1 cellular context compared by ENCODE assay signal in genomic region chr15:50718700-50719125, GRCh38.
TF ChIP-seq lines count a peak whose summit lies in the region.

No MANE protein-coding gene starts in this region.

TF ChIP-seq in HepG2, 621 proteins besides CTCF, POLR2A, EP300 and RAD21 (continued from another document and continues in another):
- TF ChIP-seq, protein P1, sequence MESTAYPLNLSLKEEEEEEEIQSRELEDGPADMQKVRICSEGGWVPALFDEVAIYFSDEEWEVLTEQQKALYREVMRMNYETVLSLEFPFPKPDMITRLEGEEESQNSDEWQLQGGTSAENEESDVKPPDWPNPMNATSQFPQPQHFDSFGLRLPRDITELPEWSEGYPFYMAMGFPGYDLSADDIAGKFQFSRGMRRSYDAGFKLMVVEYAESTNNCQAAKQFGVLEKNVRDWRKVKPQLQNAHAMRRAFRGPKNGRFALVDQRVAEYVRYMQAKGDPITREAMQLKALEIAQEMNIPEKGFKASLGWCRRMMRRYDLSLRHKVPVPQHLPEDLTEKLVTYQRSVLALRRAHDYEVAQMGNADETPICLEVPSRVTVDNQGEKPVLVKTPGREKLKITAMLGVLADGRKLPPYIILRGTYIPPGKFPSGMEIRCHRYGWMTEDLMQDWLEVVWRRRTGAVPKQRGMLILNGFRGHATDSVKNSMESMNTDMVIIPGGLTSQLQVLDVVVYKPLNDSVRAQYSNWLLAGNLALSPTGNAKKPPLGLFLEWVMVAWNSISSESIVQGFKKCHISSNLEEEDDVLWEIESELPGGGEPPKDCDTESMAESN (CRISPR knock-in tag; conservative IDR thresholded peaks at IDR 0.05): peak; percentile 42; the same call in 1 of the 2 replicates
- TF ChIP-seq ZNF670 (CRISPR knock-in tag; IDR thresholded peaks at IDR 0.05; ENCODE audit: borderline replicate concordance) (peak; percentile 69), ZNF619 (CRISPR knock-in tag; IDR thresholded peaks at IDR 0.05) (no peak), SIN3A (IDR thresholded peaks at IDR 0.05; ENCODE audit: borderline replicate concordance, low read depth, low read length) (no peak), MED1 (CRISPR knock-in tag; IDR thresholded peaks at IDR 0.05) (peak; percentile 91), ZNF569 (CRISPR knock-in tag; IDR thresholded peaks at IDR 0.05; ENCODE audit: borderline replicate concordance) (no peak), EED (CRISPR knock-in tag; IDR thresholded peaks at IDR 0.05) (no peak), ZFP41 (CRISPR knock-in tag; IDR thresholded peaks at IDR 0.05; ENCODE audit: borderline replicate concordance) (no peak), HOXA3 (CRISPR knock-in tag; IDR thresholded peaks at IDR 0.05) (peak; percentile 60; the same call in 1 of the 2 replicates), ZNF572 (CRISPR knock-in tag; IDR thresholded peaks at IDR 0.05) (no peak), MED13 (CRISPR knock-in tag; IDR thresholded peaks at IDR 0.05) (0 out of 2 replicates have a peak, but pooled peaks have one; percentile 38), ZNF12 (CRISPR knock-in tag; IDR thresholded peaks at IDR 0.05) (peak; percentile 65), JARID2 (CRISPR knock-in tag; IDR thresholded peaks at IDR 0.05; ENCODE audit: insufficient replicate concordance) (no peak), ZNF3 (CRISPR knock-in tag; IDR thresholded peaks at IDR 0.05) (0 out of 2 replicates have a peak, but pooled peaks have one; percentile 25), NPAS2 (CRISPR knock-in tag; IDR thresholded peaks at IDR 0.05; ENCODE audit: borderline replicate concordance) (no peak), GLI4 (CRISPR knock-in tag; IDR thresholded peaks at IDR 0.05; ENCODE audit: borderline replicate concordance) (no peak), GLMP (CRISPR knock-in tag; IDR thresholded peaks at IDR 0.05; ENCODE audit: borderline replicate concordance) (no peak), ZC3H4 (CRISPR knock-in tag; IDR thresholded peaks at IDR 0.05; ENCODE audit: borderline replicate concordance) (no peak), ZBTB3 (CRISPR knock-in tag; IDR thresholded peaks at IDR 0.05; ENCODE audit: borderline replicate concordance, low read depth) (no peak), MXD4 (CRISPR knock-in tag; IDR thresholded peaks at IDR 0.05) (0 out of 2 replicates have a peak, but pooled peaks have one; percentile 54), ZNF546 (CRISPR knock-in tag; conservative IDR thresholded peaks at IDR 0.05) (no peak), ZBTB20 (CRISPR knock-in tag; IDR thresholded peaks at IDR 0.05; ENCODE audit: borderline replicate concordance, low read depth) (no peak), SALL2 (CRISPR knock-in tag; IDR thresholded peaks at IDR 0.05) (peak; percentile 56; the same call in 1 of the 2 replicates), SRSF1 (optimal IDR thresholded peaks at IDR 0.05; ENCODE audit: low read depth, low read length) (no peak), MAFF (IDR thresholded peaks at IDR 0.05; ENCODE audit: low read depth, low read length) (no peak), HOXA7 (CRISPR knock-in tag; IDR thresholded peaks at IDR 0.05) (no peak), ZNF615 (CRISPR knock-in tag; IDR thresholded peaks at IDR 0.05; ENCODE audit: borderline replicate concordance) (no peak), ZNF264 (CRISPR knock-in tag; IDR thresholded peaks at IDR 0.05) (peak; percentile 92), ZNF777 (CRISPR knock-in tag; IDR thresholded peaks at IDR 0.05) (no peak), ZNF772 (CRISPR knock-in tag; IDR thresholded peaks at IDR 0.05) (peak; percentile 51; the same call in 1 of the 2 replicates), CENPBD1 (CRISPR knock-in tag; IDR thresholded peaks at IDR 0.05; ENCODE audit: borderline replicate concordance, low read depth) (no peak), PCBP2 (optimal IDR thresholded peaks at IDR 0.05; ENCODE audit: low read depth, low read length, poor library complexity, severe bottlenecking) (no peak), NFIC (IDR thresholded peaks at IDR 0.05; ENCODE audit: low read length) (peak; percentile 64), E2F5 (CRISPR knock-in tag; conservative IDR thresholded peaks at IDR 0.05) (no peak), ZNF350 (CRISPR knock-in tag; IDR thresholded peaks at IDR 0.05; ENCODE audit: borderline replicate concordance, low read depth) (no peak), FOXP1 (IDR thresholded peaks at IDR 0.05) (no peak), FOXP1 (CRISPR knock-in tag; IDR thresholded peaks at IDR 0.05) (peak; percentile 75), TCF7L2 (IDR thresholded peaks at IDR 0.05; ENCODE audit: low read depth, low read length) (no peak), GATA4 (IDR thresholded peaks at IDR 0.05; ENCODE audit: borderline replicate concordance, low read depth) (peak; percentile 77; the same call in 1 of the 2 replicates), ZFYVE20 (CRISPR knock-in tag; IDR thresholded peaks at IDR 0.05; ENCODE audit: borderline replicate concordance, low read depth) (no peak), HNRNPK (IDR thresholded peaks at IDR 0.05; ENCODE audit: low read depth, low read length, poor library complexity, severe bottlenecking) (no peak), ZNF879 (CRISPR knock-in tag; IDR thresholded peaks at IDR 0.05) (no peak), TBP (CRISPR knock-in tag; IDR thresholded peaks at IDR 0.05) (no peak), ZFP90 (CRISPR knock-in tag; IDR thresholded peaks at IDR 0.05; ENCODE audit: borderline replicate concordance) (0 out of 2 replicates have a peak, but pooled peaks have one; percentile 29), ZNF326 (CRISPR knock-in tag; IDR thresholded peaks at IDR 0.05; ENCODE audit: borderline replicate concordance) (no peak), ZNF281 (CRISPR knock-in tag; IDR thresholded peaks at IDR 0.05; ENCODE audit: borderline replicate concordance) (peak; percentile 74; the same call in 1 of the 2 replicates), MAFK (conservative IDR thresholded peaks at IDR 0.05 in 1 of 2, IDR thresholded peaks at IDR 0.05 in 1 of 2; ENCODE audit: low read length in 2 of 2) (no peak), KDM1A (CRISPR knock-in tag; IDR thresholded peaks at IDR 0.05) (peak; percentile 52; the same call in 1 of the 2 replicates), CREBL2 (CRISPR knock-in tag; IDR thresholded peaks at IDR 0.05; ENCODE audit: borderline replicate concordance) (no peak), ATF4 (CRISPR knock-in tag; IDR thresholded peaks at IDR 0.05) (peak in 1 of 2 experiments; percentile 31; a peak in 1 of 4 replicates), ZNF30 (CRISPR knock-in tag; IDR thresholded peaks at IDR 0.05) (no peak), ZNF816 (CRISPR knock-in tag; IDR thresholded peaks at IDR 0.05; ENCODE audit: borderline replicate concordance) (peak; percentile 60; the same call in 1 of the 2 replicates), SRSF4 (IDR thresholded peaks at IDR 0.05; ENCODE audit: low read depth, low read length, poor library complexity, severe bottlenecking) (no peak), RBM39 (IDR thresholded peaks at IDR 0.05; ENCODE audit: low read depth, low read length, poor library complexity, severe bottlenecking) (no peak), PHF20 (CRISPR knock-in tag; IDR thresholded peaks at IDR 0.05) (no peak), GATAD2A (CRISPR knock-in tag; IDR thresholded peaks at IDR 0.05) (peak; percentile 96), HNRNPUL1 (IDR thresholded peaks at IDR 0.05; ENCODE audit: low read depth, low read length) (no peak), ZNF530 (CRISPR knock-in tag; IDR thresholded peaks at IDR 0.05; ENCODE audit: low read depth) (no peak), MAZ (IDR thresholded peaks at IDR 0.05; ENCODE audit: borderline replicate concordance, low read depth, low read length) (no peak), MAZ (CRISPR knock-in tag; IDR thresholded peaks at IDR 0.05; ENCODE audit: low read depth) (0 out of 2 replicates have a peak, but pooled peaks have one; percentile 22)
- TF ChIP-seq, protein P2, sequence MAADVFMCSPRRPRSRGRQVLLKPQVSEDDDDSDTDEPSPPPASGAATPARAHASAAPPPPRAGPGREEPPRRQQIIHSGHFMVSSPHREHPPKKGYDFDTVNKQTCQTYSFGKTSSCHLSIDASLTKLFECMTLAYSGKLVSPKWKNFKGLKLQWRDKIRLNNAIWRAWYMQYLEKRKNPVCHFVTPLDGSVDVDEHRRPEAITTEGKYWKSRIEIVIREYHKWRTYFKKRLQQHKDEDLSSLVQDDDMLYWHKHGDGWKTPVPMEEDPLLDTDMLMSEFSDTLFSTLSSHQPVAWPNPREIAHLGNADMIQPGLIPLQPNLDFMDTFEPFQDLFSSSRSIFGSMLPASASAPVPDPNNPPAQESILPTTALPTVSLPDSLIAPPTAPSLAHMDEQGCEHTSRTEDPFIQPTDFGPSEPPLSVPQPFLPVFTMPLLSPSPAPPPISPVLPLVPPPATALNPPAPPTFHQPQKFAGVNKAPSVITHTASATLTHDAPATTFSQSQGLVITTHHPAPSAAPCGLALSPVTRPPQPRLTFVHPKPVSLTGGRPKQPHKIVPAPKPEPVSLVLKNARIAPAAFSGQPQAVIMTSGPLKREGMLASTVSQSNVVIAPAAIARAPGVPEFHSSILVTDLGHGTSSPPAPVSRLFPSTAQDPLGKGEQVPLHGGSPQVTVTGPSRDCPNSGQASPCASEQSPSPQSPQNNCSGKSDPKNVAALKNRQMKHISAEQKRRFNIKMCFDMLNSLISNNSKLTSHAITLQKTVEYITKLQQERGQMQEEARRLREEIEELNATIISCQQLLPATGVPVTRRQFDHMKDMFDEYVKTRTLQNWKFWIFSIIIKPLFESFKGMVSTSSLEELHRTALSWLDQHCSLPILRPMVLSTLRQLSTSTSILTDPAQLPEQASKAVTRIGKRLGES (CRISPR knock-in tag; IDR thresholded peaks at IDR 0.05; ENCODE audit: borderline replicate concordance): peak; percentile 98
- TF ChIP-seq, protein P3, sequence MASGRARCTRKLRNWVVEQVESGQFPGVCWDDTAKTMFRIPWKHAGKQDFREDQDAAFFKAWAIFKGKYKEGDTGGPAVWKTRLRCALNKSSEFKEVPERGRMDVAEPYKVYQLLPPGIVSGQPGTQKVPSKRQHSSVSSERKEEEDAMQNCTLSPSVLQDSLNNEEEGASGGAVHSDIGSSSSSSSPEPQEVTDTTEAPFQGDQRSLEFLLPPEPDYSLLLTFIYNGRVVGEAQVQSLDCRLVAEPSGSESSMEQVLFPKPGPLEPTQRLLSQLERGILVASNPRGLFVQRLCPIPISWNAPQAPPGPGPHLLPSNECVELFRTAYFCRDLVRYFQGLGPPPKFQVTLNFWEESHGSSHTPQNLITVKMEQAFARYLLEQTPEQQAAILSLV (CRISPR knock-in tag; IDR thresholded peaks at IDR 0.05; ENCODE audit: borderline replicate concordance): no peak
- TF ChIP-seq, protein P4, sequence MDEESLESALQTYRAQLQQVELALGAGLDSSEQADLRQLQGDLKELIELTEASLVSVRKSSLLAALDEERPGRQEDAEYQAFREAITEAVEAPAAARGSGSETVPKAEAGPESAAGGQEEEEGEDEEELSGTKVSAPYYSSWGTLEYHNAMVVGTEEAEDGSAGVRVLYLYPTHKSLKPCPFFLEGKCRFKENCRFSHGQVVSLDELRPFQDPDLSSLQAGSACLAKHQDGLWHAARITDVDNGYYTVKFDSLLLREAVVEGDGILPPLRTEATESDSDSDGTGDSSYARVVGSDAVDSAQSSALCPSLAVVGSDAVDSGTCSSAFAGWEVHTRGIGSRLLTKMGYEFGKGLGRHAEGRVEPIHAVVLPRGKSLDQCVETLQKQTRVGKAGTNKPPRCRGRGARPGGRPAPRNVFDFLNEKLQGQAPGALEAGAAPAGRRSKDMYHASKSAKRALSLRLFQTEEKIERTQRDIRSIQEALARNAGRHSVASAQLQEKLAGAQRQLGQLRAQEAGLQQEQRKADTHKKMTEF (CRISPR knock-in tag; IDR thresholded peaks at IDR 0.05): peak; percentile 89
